ENCODE assay signal across 16 cellular contexts in genomic region chr19:48650974-48651681, GRCh38. TPM values are rescaled to one million over a fixed set of nuclear protein-coding genes. Genes with fewer than 3 reads are reported as not detected.
A peak's percentile ranks its signal among the peaks of the same experiment; 100 is the strongest.
DNase-seq lines count a peak whose midpoint lies in the region; ATAC-seq, FAIRE-seq and TF ChIP-seq lines count a peak whose summit lies in the region.
"Had no signal": no experiment of that assay in that cellular context is flagged by ENCODE, and none has a peak within 500 bp of the region (broad histone marks: within the 10 kb centered on the region; RNA-seq: fewer than 3 reads in every experiment).

No MANE protein-coding gene starts in this region.

- no peaks in the 10 kb centered on the region for H3K9me3 ChIP-seq in CD4-positive, CD25-positive, alpha-beta regulatory T cell (ENCODE audit: control insufficient read depth in 2 of 2, low read length in 2 of 2)
- H3K9me3 ChIP-seq in CD8-positive, alpha-beta memory T cell (ENCODE audit: low read length) = no peaks in the 10 kb centered on the region
- H3K9me3 ChIP-seq in GM12878 (replicated peaks; ENCODE audit: control insufficient read depth, insufficient read depth, low read length) = no peaks in the 10 kb centered on the region
- no peaks in the 10 kb centered on the region for H3K9me3 ChIP-seq in pancreas
- no peaks in the 10 kb centered on the region for H3K9me3 ChIP-seq in uterus
- H3K9me3 ChIP-seq: BE2C, Caco-2, HAP-1 had no signal

- intact Hi-C loops in GM12878 (cut with micrococcal nuclease; ENCODE audit: unreplicated experiment) = no loop called here
- intact Hi-C loops in pancreas (cut with DNase I) = loop anchor here in 1 of 3 donors (10.0 kb wide), 1 partner anchor 184 kb away; the partner anchor contains the start of gene HSD17B14
- intact Hi-C loops in uterus (cut with DNase I; ENCODE audit: low total_unique reads) = no loop called here
- intact Hi-C loops in left cardiac atrium (cut with DNase I) = no loop called here

- no peak overlapping the region for H3K9ac ChIP-seq in GM12878 (ENCODE audit: control insufficient read depth, insufficient read depth, low read length)

- no peak for ATAC-seq in CD4-positive, CD25-positive, alpha-beta regulatory T cell (ENCODE audit: low read depth in 2 of 2)
- ATAC-seq in GM12878 (no peak), pancreas (no peak), left cardiac atrium (no peak)
- no peak for ATAC-seq in naive thymus-derived CD8-positive, alpha-beta T cell

- peaks cover 12 to 49% (median 27%) of the 10 kb centered on the region in 4 donors for H3K4me1 Mint-ChIP-seq in CD4-positive, CD25-positive, alpha-beta regulatory T cell
- H3K4me1 Mint-ChIP-seq in CD8-positive, alpha-beta memory T cell = peaks cover 16 to 32% (median 28%) of the 10 kb centered on the region in 3 donors
- peaks cover 12 to 40% (median 31%) of the 10 kb centered on the region in 4 donors for H3K4me1 Mint-ChIP-seq in naive thymus-derived CD8-positive, alpha-beta T cell

- no peak for TF ChIP-seq POLR2A in GM12878 (IDR thresholded peaks at IDR 0.05; ENCODE audit: low read depth, low read length)
- TF ChIP-seq POLR2A in uterus (IDR thresholded peaks at IDR 0.05) = no peak

- in situ Hi-C loops in GM12878 (cut with MboI) = no loop called here

- DNase-seq in CD4-positive, CD25-positive, alpha-beta regulatory T cell = no peak
- no peak for DNase-seq in CD8-positive, alpha-beta memory T cell
- DNase-seq in GM12878 (ENCODE audit: low read depth, low spot score) (no peak), pancreas (no peak), uterus (no peak), left cardiac atrium (no peak)
- DNase-seq in naive thymus-derived CD8-positive, alpha-beta T cell = no peak
- DNase-seq: BE2C; Caco-2; DMS53; NCI-H1436 treated with DMSO at 0.1 percent for 48 hours; NCI-H345; NCI-H69; NK-92 treated with Interleukin-12 subunit alpha and Interleukin-12 subunit beta, amount 100 ng/mL, for 24 hours; OCI-M1 had no signal

- POLR2A ChIA-PET in CD8-positive, alpha-beta memory T cell (lab: Charles Lee) = no interaction called here
- POLR2A ChIA-PET in GM12878 (lab: Charles Lee) = interaction anchor here (0.7 kb wide), 1 partner anchor 319 kb away, joined by 3 read pairs; no protein-coding TSS in a partner anchor
- POLR2A ChIA-PET in naive thymus-derived CD8-positive, alpha-beta T cell (lab: Charles Lee) = interaction anchor here (1.0 kb wide), 1 partner anchor 10 kb away, joined by 4 read pairs; no protein-coding TSS in a partner anchor

- H3K36me3 Mint-ChIP-seq in CD4-positive, CD25-positive, alpha-beta regulatory T cell = no peaks in the 10 kb centered on the region
- H3K36me3 Mint-ChIP-seq in CD8-positive, alpha-beta memory T cell = no peaks in the 10 kb centered on the region
- no peaks in the 10 kb centered on the region for H3K36me3 Mint-ChIP-seq in naive thymus-derived CD8-positive, alpha-beta T cell

- no peaks in the 10 kb centered on the region for H4K20me1 ChIP-seq in GM12878 (ENCODE audit: control insufficient read depth, insufficient read depth)

- no peak for TF ChIP-seq RAD21 in GM12878 (IDR thresholded peaks at IDR 0.05; ENCODE audit: insufficient read depth, low read depth, low read length)

- SMC1A ChIA-PET in GM12878 (lab: Charles Lee; ENCODE audit: uncharacterized antibody, unreplicated experiment) = interaction anchor here (0.5 to 1.5 kb wide), 2 partner anchors 62 to 144 kb away, joined by 3 to 4 read pairs; no protein-coding TSS in a partner anchor

- FAIRE-seq in GM12878 (lab: Jason Lieb, UNC) (no peak), pancreas (lab: Jason Lieb, UNC) (no peak)

- no peak overlapping the region for H3K4me3 ChIP-seq in CD4-positive, CD25-positive, alpha-beta regulatory T cell (ENCODE audit: low read depth, low read length)
- no peak overlapping the region for H3K4me3 ChIP-seq in CD8-positive, alpha-beta memory T cell (ENCODE audit: low read length)
- no peak overlapping the region for H3K4me3 ChIP-seq in GM12878
- no peak overlapping the region for H3K4me3 ChIP-seq in pancreas
- H3K4me3 ChIP-seq in uterus = no peak overlapping the region
- H3K4me3 ChIP-seq: HAP-1 had no signal

- no peaks in the 10 kb centered on the region for H3K27me3 Mint-ChIP-seq in CD4-positive, CD25-positive, alpha-beta regulatory T cell
- no peaks in the 10 kb centered on the region for H3K27me3 Mint-ChIP-seq in CD8-positive, alpha-beta memory T cell
- H3K27me3 Mint-ChIP-seq in naive thymus-derived CD8-positive, alpha-beta T cell = no peaks in the 10 kb centered on the region

- no TSS peak for BruUV-seq in GM12878 (replicated peaks; lab: Mats Ljungman, UMichigan)

- RAD21 ChIA-PET in GM12878 (lab: Charles Lee; ENCODE audit: unreplicated experiment) = interaction anchor here (1.0 kb wide), 1 partner anchor 12 kb away, joined by 3 read pairs; no protein-coding TSS in a partner anchor

- peaks cover 17% of the 10 kb centered on the region for H3K4me1 ChIP-seq in CD4-positive, CD25-positive, alpha-beta regulatory T cell (ENCODE audit: control insufficient read depth, insufficient read depth, low read length, poor library complexity, severe bottlenecking)
- peaks cover 19% of the 10 kb centered on the region for H3K4me1 ChIP-seq in CD8-positive, alpha-beta memory T cell (ENCODE audit: insufficient read depth, low read length)
- H3K4me1 ChIP-seq in GM12878 (ENCODE audit: control insufficient read depth, insufficient read depth, low read length) (peaks cover 15% of the 10 kb centered on the region), pancreas (no peaks in the 10 kb centered on the region), uterus (no peaks in the 10 kb centered on the region)
- H3K4me1 ChIP-seq: BE2C, Caco-2 had no signal

- 79% methylated on average over 12 of the region's 12 CpGs for WGBS in GM12878 (ENCODE audit: insufficient coverage, insufficient replicate concordance, low lambda C conversion rate, missing lambda C conversion rate)
- WGBS in pancreas, 2 donors = 86 to 89% methylated on average over 12 of the region's 12 CpGs

- TF ChIP-seq CTCF in GM12878 (IDR thresholded peaks at IDR 0.05 in 2 of 3, conservative IDR thresholded peaks at IDR 0.05 in 1 of 3; ENCODE audit: control insufficient read depth in 2 of 3, extremely low read depth in 1 of 3, insufficient read depth in 1 of 3, low read depth in 3 of 3, low read length in 3 of 3) (no peak), pancreas (IDR thresholded peaks at IDR 0.05) (no peak), uterus (IDR thresholded peaks at IDR 0.05) (no peak)

- H3K9me3 Mint-ChIP-seq in CD4-positive, CD25-positive, alpha-beta regulatory T cell = peaks cover 0 to 2% (median 0%) of the 10 kb centered on the region in 7 donors
- H3K9me3 Mint-ChIP-seq in CD8-positive, alpha-beta memory T cell = no peaks in the 10 kb centered on the region
- no peaks in the 10 kb centered on the region for H3K9me3 Mint-ChIP-seq in naive thymus-derived CD8-positive, alpha-beta T cell

- peak overlapping the region; percentile 10 for H2AFZ ChIP-seq in GM12878 (ENCODE audit: control insufficient read depth, low read depth, low read length)

- no peaks in the 10 kb centered on the region for H3K27me3 ChIP-seq in CD4-positive, CD25-positive, alpha-beta regulatory T cell (ENCODE audit: control insufficient read depth, insufficient read depth, low read length)
- no peaks in the 10 kb centered on the region for H3K27me3 ChIP-seq in CD8-positive, alpha-beta memory T cell (ENCODE audit: insufficient read depth, low read length, poor library complexity, severe bottlenecking)
- H3K27me3 ChIP-seq in GM12878 (replicated peaks in 1 of 2; ENCODE audit: control insufficient read depth in 2 of 2, insufficient read depth in 2 of 2, low read length in 1 of 2) (no peaks in the 10 kb centered on the region), pancreas (no peaks in the 10 kb centered on the region), uterus (no peaks in the 10 kb centered on the region)
- H3K27me3 ChIP-seq: BE2C had no signal

- CTCF ChIA-PET in CD8-positive, alpha-beta memory T cell (lab: Charles Lee) = no interaction called here
- CTCF ChIA-PET in GM12878 (lab: Yijun Ruan, JAX) = interaction anchor here (0.6 to 1.5 kb wide), 5 partner anchors 25 to 571 kb away, joined by 3 to 5 read pairs (median 3); partner anchors contain the start of gene RUVBL2

- no peaks in the 10 kb centered on the region for H3K36me3 ChIP-seq in CD4-positive, CD25-positive, alpha-beta regulatory T cell (ENCODE audit: control insufficient read depth, insufficient read depth, low read length)
- no peaks in the 10 kb centered on the region for H3K36me3 ChIP-seq in CD8-positive, alpha-beta memory T cell (ENCODE audit: insufficient read depth, low read length)
- H3K36me3 ChIP-seq in GM12878 (ENCODE audit: control insufficient read depth in 2 of 2, insufficient read depth in 2 of 2, low read length in 1 of 2) (no peaks in the 10 kb centered on the region), pancreas (no peaks in the 10 kb centered on the region), uterus (no peaks in the 10 kb centered on the region)
- H3K36me3 ChIP-seq: BE2C, HAP-1 had no signal

- H3K4me2 ChIP-seq in GM12878 (ENCODE audit: control insufficient read depth, insufficient read depth) = no peak overlapping the region

- H3K4me3 Mint-ChIP-seq in CD4-positive, CD25-positive, alpha-beta regulatory T cell = peak overlapping the region in 1 of 4 donors; percentile 1
- H3K4me3 Mint-ChIP-seq in CD8-positive, alpha-beta memory T cell = peak overlapping the region in 1 of 7 donors; percentile 1
- peak overlapping the region in 1 of 10 donors; percentile 1 for H3K4me3 Mint-ChIP-seq in naive thymus-derived CD8-positive, alpha-beta T cell

- H3K79me2 ChIP-seq in GM12878 (ENCODE audit: control insufficient read depth, insufficient read depth, low read length) = no peaks in the 10 kb centered on the region

- peak overlapping the region; percentile 63 to 79 (median 75) for H3K27ac Mint-ChIP-seq in CD4-positive, CD25-positive, alpha-beta regulatory T cell
- peak overlapping the region in 5 of 8 donors; percentile 13 to 65 (median 24) for H3K27ac Mint-ChIP-seq in CD8-positive, alpha-beta memory T cell
- peak overlapping the region in 6 of 10 donors; percentile 0 to 54 (median 22) for H3K27ac Mint-ChIP-seq in naive thymus-derived CD8-positive, alpha-beta T cell

- H3K27ac ChIP-seq in CD4-positive, CD25-positive, alpha-beta regulatory T cell (ENCODE audit: insufficient read depth, low read length, poor library complexity, severe bottlenecking) = no peak overlapping the region
- H3K27ac ChIP-seq in CD8-positive, alpha-beta memory T cell (ENCODE audit: low read depth, low read length) = no peak overlapping the region
- H3K27ac ChIP-seq in GM12878 (ENCODE audit: control insufficient read depth, insufficient read depth) (no peak overlapping the region), pancreas (no peak overlapping the region), uterus (no peak overlapping the region)

- TF ChIP-seq EP300 in GM12878 (IDR thresholded peaks at IDR 0.05; ENCODE audit: borderline replicate concordance in 1 of 2, control insufficient read depth in 1 of 2, low read depth in 2 of 2, low read length in 2 of 2) = no peak

RNA-seq across cellular contexts. Expression of gene CA11, which starts 5.1 kb away (rescaled TPM):
- total RNA-seq in CD4-positive, CD25-positive, alpha-beta regulatory T cell = 10.4 TPM
- 1 to 10 TPM; 4.1 to 6.3 (median 5.2) TPM for polyA plus RNA-seq in CD4-positive, CD25-positive, alpha-beta regulatory T cell
- 10 to 100 TPM; 12.7 to 13.0 TPM for total RNA-seq in CD8-positive, alpha-beta memory T cell
- polyA plus RNA-seq in CD8-positive, alpha-beta memory T cell = 8.3 TPM
- 0.54 and 0.61 TPM in 2 replicates for total RNA-seq in GM12878 (2013; cell fraction: nucleolus; rRNA removed)
- total RNA-seq in GM12878 (2014; rRNA removed) = 3.5 and 5.5 TPM in 2 replicates
- 1.8 and 2.3 TPM in 2 replicates for total RNA-seq in GM12878 (2014; rRNA removed; fragmentation: Illumina TruSeq; extraction: Trizol)
- 3.3 and 3.9 TPM in 2 replicates for total RNA-seq in GM12878 (2021)
- 6.3 TPM for polyA plus RNA-seq in GM12878 (2011; ENCODE audit: low read depth)
- 1.2 and 1.7 TPM in 2 replicates for polyA plus RNA-seq in GM12878 (2011; rRNA removed)
- 2.6 and 5.5 TPM in 2 replicates for polyA plus RNA-seq in GM12878 (2011; cell fraction: cytosol; rRNA removed)
- polyA plus RNA-seq in GM12878 (2011; cell fraction: nucleus; rRNA removed) = 0.54 and 1.2 TPM in 2 replicates
- 9.7 and 10.8 TPM in 2 replicates for polyA plus RNA-seq in GM12878 (2012)
- 1.9 TPM in 2 replicates for polyA plus RNA-seq in GM12878 (2014; fragmentation: Illumina TruSeq; extraction: Trizol)
- polyA plus RNA-seq in GM12878 (2014; fragmentation: Nextera tagmentation; extraction: Ambion mirVana) = 1 to 10 TPM; 5.4 to 7.5 TPM
- polyA plus RNA-seq in GM12878 (2014; rRNA removed) = 1.8 and 2.7 TPM in 2 replicates
- polyA plus RNA-seq in GM12878 (2016; fragmentation: Nextera tagmentation; extraction: Ambion mirVana) = 1 to 10 TPM; 1.9 to 2.6 TPM
- 0.93 TPM in 1 of 2 replicates, not detected in the other for polyA minus RNA-seq in GM12878 (2011; rRNA and poly(A)+ RNA removed)
- polyA minus RNA-seq in GM12878 (2011; cell fraction: cytosol; rRNA and poly(A)+ RNA removed) = 2.9 TPM in 1 of 2 replicates, not detected in the other
- polyA minus RNA-seq in GM12878 (2011; cell fraction: nucleus; rRNA and poly(A)+ RNA removed) = 1.9 TPM in 1 of 2 replicates, not detected in the other
- total RNA-seq in naive thymus-derived CD8-positive, alpha-beta T cell = 10 to 100 TPM; 16.2 to 21.3 TPM
- polyA plus RNA-seq in naive thymus-derived CD8-positive, alpha-beta T cell = 10 to 100 TPM in 1 of 3 donors, 1 to 10 TPM in 2; 6.6 to 14.1 (median 7.2) TPM
- total RNA-seq in pancreas = 1 to 10 TPM; 2.6 to 6.2 (median 4.5) TPM
- polyA plus RNA-seq in pancreas = 10 to 100 TPM; 10.2 to 15.2 TPM
- total RNA-seq in uterus = 10 to 100 TPM in 2 of 4 donors, under 1 TPM in 2; 0.51 to 55.1 (median 8.1) TPM
- 1 to 10 TPM; 7.1 to 7.7 TPM for total RNA-seq in left cardiac atrium

RNA-seq across cellular contexts. Expression of gene DBP, which starts 13.9 kb away (rescaled TPM):
- total RNA-seq in CD4-positive, CD25-positive, alpha-beta regulatory T cell = 37.7 TPM
- 10 to 100 TPM; 71.2 to 96.6 (median 85.8) TPM for polyA plus RNA-seq in CD4-positive, CD25-positive, alpha-beta regulatory T cell
- total RNA-seq in CD8-positive, alpha-beta memory T cell = 10 to 100 TPM; 10.9 to 12.1 TPM
- 84.1 TPM for polyA plus RNA-seq in CD8-positive, alpha-beta memory T cell
- total RNA-seq in GM12878 (2013; cell fraction: nucleolus; rRNA removed) = 18.1 and 21.7 TPM in 2 replicates
- 10.5 and 10.6 TPM in 2 replicates for total RNA-seq in GM12878 (2014; rRNA removed)
- 7.0 and 8.1 TPM in 2 replicates for total RNA-seq in GM12878 (2014; rRNA removed; fragmentation: Illumina TruSeq; extraction: Trizol)
- total RNA-seq in GM12878 (2021) = 6.7 and 7.3 TPM in 2 replicates
- 5.0 TPM for polyA plus RNA-seq in GM12878 (2011; ENCODE audit: low read depth)
- 6.0 and 9.8 TPM in 2 replicates for polyA plus RNA-seq in GM12878 (2011; rRNA removed)
- polyA plus RNA-seq in GM12878 (2011; cell fraction: cytosol; rRNA removed) = 13.1 and 14.1 TPM in 2 replicates
- 10.3 and 11.2 TPM in 2 replicates for polyA plus RNA-seq in GM12878 (2011; cell fraction: nucleus; rRNA removed)
- polyA plus RNA-seq in GM12878 (2012) = 12.9 and 16.4 TPM in 2 replicates
- polyA plus RNA-seq in GM12878 (2014; fragmentation: Illumina TruSeq; extraction: Trizol) = 5.0 and 5.1 TPM in 2 replicates
- polyA plus RNA-seq in GM12878 (2014; fragmentation: Nextera tagmentation; extraction: Ambion mirVana) = 1 to 10 TPM; 2.0 to 2.6 TPM
- polyA plus RNA-seq in GM12878 (2014; rRNA removed) = 9.4 and 9.7 TPM in 2 replicates
- polyA plus RNA-seq in GM12878 (2016; fragmentation: Nextera tagmentation; extraction: Ambion mirVana) = 1 to 10 TPM; 4.0 to 7.1 TPM
- 6.6 and 9.1 TPM in 2 replicates for polyA minus RNA-seq in GM12878 (2011; rRNA and poly(A)+ RNA removed)
- 2.6 and 7.4 TPM in 2 replicates for polyA minus RNA-seq in GM12878 (2011; cell fraction: cytosol; rRNA and poly(A)+ RNA removed)
- polyA minus RNA-seq in GM12878 (2011; cell fraction: nucleus; rRNA and poly(A)+ RNA removed) = 3.9 and 4.3 TPM in 2 replicates
- 10 to 100 TPM; 63.1 to 66.6 TPM for total RNA-seq in naive thymus-derived CD8-positive, alpha-beta T cell
- 10 to 100 TPM; 37.5 to 97.8 (median 63.1) TPM for polyA plus RNA-seq in naive thymus-derived CD8-positive, alpha-beta T cell
- total RNA-seq in pancreas = 1 to 10 TPM; 3.3 to 8.3 (median 6.5) TPM
- polyA plus RNA-seq in pancreas = 10 to 100 TPM in 1 of 2 donors, 1 to 10 TPM in 1; 4.7 to 11.4 TPM
- total RNA-seq in uterus = 10 to 100 TPM in 2 of 4 donors, 1 to 10 TPM in 1, not detected in 1; 3.1 to 29.8 (median 11.3) TPM
- 10 to 100 TPM in 1 of 2 donors, 1 to 10 TPM in 1; 2.0 to 15.1 TPM for total RNA-seq in left cardiac atrium

RNA-seq across cellular contexts. Expression of gene NTN5, which starts 21.7 kb away (rescaled TPM):
- 2.3 TPM for total RNA-seq in CD4-positive, CD25-positive, alpha-beta regulatory T cell
- under 1 TPM in 2 of 4 donors, not detected in 2; 0.21 to 0.30 TPM for polyA plus RNA-seq in CD4-positive, CD25-positive, alpha-beta regulatory T cell
- under 1 TPM; 0.11 to 0.33 TPM for total RNA-seq in CD8-positive, alpha-beta memory T cell
- not detected for polyA plus RNA-seq in CD8-positive, alpha-beta memory T cell
- not detected in 2 replicates for total RNA-seq in GM12878 (2013; cell fraction: nucleolus; rRNA removed)
- total RNA-seq in GM12878 (2014; rRNA removed) (not detected in 2 replicates), GM12878 (2014; rRNA removed; fragmentation: Illumina TruSeq; extraction: Trizol) (not detected in 2 replicates), GM12878 (2021) (not detected in 2 replicates), pancreas (under 1 TPM in 5 of 6 donors, not detected in 1; 0.12 to 0.37 (median 0.20) TPM), uterus (1 to 10 TPM in 2 of 4 donors, not detected in 2; 1.1 to 4.1 TPM), left cardiac atrium (under 1 TPM; 0.21 to 0.27 TPM)
- polyA plus RNA-seq in GM12878 (2011; ENCODE audit: low read depth) = not detected
- polyA plus RNA-seq in GM12878 (2011; rRNA removed) (0.07 TPM in 1 of 2 replicates, not detected in the other), GM12878 (2014; fragmentation: Illumina TruSeq; extraction: Trizol) (not detected in 2 replicates), GM12878 (2014; fragmentation: Nextera tagmentation; extraction: Ambion mirVana) (not detected), GM12878 (2014; rRNA removed) (0.22 and 0.23 TPM in 2 replicates), GM12878 (2016; fragmentation: Nextera tagmentation; extraction: Ambion mirVana) (not detected), pancreas (1 to 10 TPM in 1 of 2 donors, under 1 TPM in 1; 0.38 to 1.8 TPM)
- 0.12 TPM in 1 of 2 replicates, not detected in the other for polyA plus RNA-seq in GM12878 (2011; cell fraction: cytosol; rRNA removed)
- polyA plus RNA-seq in GM12878 (2011; cell fraction: nucleus; rRNA removed) = 0.25 and 0.47 TPM in 2 replicates
- 0.15 and 0.28 TPM in 2 replicates for polyA plus RNA-seq in GM12878 (2012)
- polyA minus RNA-seq in GM12878 (2011; rRNA and poly(A)+ RNA removed) = not detected in 2 replicates
- not detected in 2 replicates for polyA minus RNA-seq in GM12878 (2011; cell fraction: cytosol; rRNA and poly(A)+ RNA removed)
- polyA minus RNA-seq in GM12878 (2011; cell fraction: nucleus; rRNA and poly(A)+ RNA removed) = not detected in 2 replicates
- total RNA-seq in naive thymus-derived CD8-positive, alpha-beta T cell = 1 to 10 TPM; 1.7 to 2.9 TPM
- polyA plus RNA-seq in naive thymus-derived CD8-positive, alpha-beta T cell = under 1 TPM in 2 of 3 donors, not detected in 1; 0.17 to 0.25 TPM

RNA-seq across cellular contexts. Expression of gene SPHK2, which starts 31.8 kb away (rescaled TPM):
- 13.0 TPM for total RNA-seq in CD4-positive, CD25-positive, alpha-beta regulatory T cell
- 1 to 10 TPM; 4.8 to 8.4 (median 7.5) TPM for polyA plus RNA-seq in CD4-positive, CD25-positive, alpha-beta regulatory T cell
- total RNA-seq in CD8-positive, alpha-beta memory T cell = 10 to 100 TPM; 37.5 to 38.5 TPM
- 10.2 TPM for polyA plus RNA-seq in CD8-positive, alpha-beta memory T cell
- 31.6 and 32.6 TPM in 2 replicates for total RNA-seq in GM12878 (2013; cell fraction: nucleolus; rRNA removed)
- total RNA-seq in GM12878 (2014; rRNA removed) (12.4 and 15.9 TPM in 2 replicates), GM12878 (2014; rRNA removed; fragmentation: Illumina TruSeq; extraction: Trizol) (6.5 and 7.1 TPM in 2 replicates), GM12878 (2021) (33.1 and 40.5 TPM in 2 replicates), pancreas (10 to 100 TPM in 1 of 6 donors, 1 to 10 TPM in 5; 4.3 to 11.0 (median 6.6) TPM), uterus (10 to 100 TPM; 10.0 to 27.2 (median 21.7) TPM), left cardiac atrium (1 to 10 TPM; 9.0 to 9.3 TPM)
- 3.6 TPM for polyA plus RNA-seq in GM12878 (2011; ENCODE audit: low read depth)
- polyA plus RNA-seq in GM12878 (2011; rRNA removed) (3.0 and 5.7 TPM in 2 replicates), GM12878 (2014; fragmentation: Illumina TruSeq; extraction: Trizol) (2.2 and 4.7 TPM in 2 replicates), GM12878 (2014; fragmentation: Nextera tagmentation; extraction: Ambion mirVana) (under 1 TPM; 0.37 to 0.75 TPM), GM12878 (2014; rRNA removed) (26.4 and 31.5 TPM in 2 replicates), GM12878 (2016; fragmentation: Nextera tagmentation; extraction: Ambion mirVana) (10 to 100 TPM; 29.7 to 31.7 TPM), pancreas (10 to 100 TPM; 15.9 to 24.0 TPM)
- 9.0 and 13.9 TPM in 2 replicates for polyA plus RNA-seq in GM12878 (2011; cell fraction: cytosol; rRNA removed)
- polyA plus RNA-seq in GM12878 (2011; cell fraction: nucleus; rRNA removed) = 35.3 and 48.6 TPM in 2 replicates
- polyA plus RNA-seq in GM12878 (2012) = 11.0 and 11.4 TPM in 2 replicates
- polyA minus RNA-seq in GM12878 (2011; rRNA and poly(A)+ RNA removed) = 10.2 and 16.4 TPM in 2 replicates
- 7.8 and 8.0 TPM in 2 replicates for polyA minus RNA-seq in GM12878 (2011; cell fraction: cytosol; rRNA and poly(A)+ RNA removed)
- polyA minus RNA-seq in GM12878 (2011; cell fraction: nucleus; rRNA and poly(A)+ RNA removed) = 12.0 and 29.9 TPM in 2 replicates
- total RNA-seq in naive thymus-derived CD8-positive, alpha-beta T cell = 10 to 100 TPM; 39.1 to 40.4 TPM
- polyA plus RNA-seq in naive thymus-derived CD8-positive, alpha-beta T cell = 1 to 10 TPM; 7.5 to 9.1 (median 8.3) TPM

RNA-seq across cellular contexts. Expression of gene RPL18, which starts 32.1 kb away (rescaled TPM):
- 1,690 TPM for total RNA-seq in CD4-positive, CD25-positive, alpha-beta regulatory T cell
- polyA plus RNA-seq in CD4-positive, CD25-positive, alpha-beta regulatory T cell = 1,000 to 10,000 TPM; 1,618 to 2,428 (median 2,131) TPM
- total RNA-seq in CD8-positive, alpha-beta memory T cell = 1,000 to 10,000 TPM; 1,778 to 1,810 TPM
- 1,821 TPM for polyA plus RNA-seq in CD8-positive, alpha-beta memory T cell
- 289 and 293 TPM in 2 replicates for total RNA-seq in GM12878 (2013; cell fraction: nucleolus; rRNA removed)
- total RNA-seq in GM12878 (2014; rRNA removed) (3,864 and 4,267 TPM in 2 replicates), GM12878 (2014; rRNA removed; fragmentation: Illumina TruSeq; extraction: Trizol) (2,138 and 2,306 TPM in 2 replicates), GM12878 (2021) (2,548 and 2,593 TPM in 2 replicates), pancreas (1,000 to 10,000 TPM in 4 of 6 donors, 100 to 1,000 TPM in 2; 881 to 1,605 (median 1,071) TPM), uterus (1,000 to 10,000 TPM; 1,515 to 5,795 (median 3,195) TPM), left cardiac atrium (100 to 1,000 TPM; 674 to 678 TPM)
- polyA plus RNA-seq in GM12878 (2011; ENCODE audit: low read depth) = 2,279 TPM
- polyA plus RNA-seq in GM12878 (2011; rRNA removed) (786 and 1,901 TPM in 2 replicates), GM12878 (2014; fragmentation: Illumina TruSeq; extraction: Trizol) (1,711 and 2,137 TPM in 2 replicates), GM12878 (2014; fragmentation: Nextera tagmentation; extraction: Ambion mirVana) (100 to 1,000 TPM; 393 to 844 TPM), GM12878 (2014; rRNA removed) (3,670 and 3,986 TPM in 2 replicates), GM12878 (2016; fragmentation: Nextera tagmentation; extraction: Ambion mirVana) (1,000 to 10,000 TPM; 1,291 to 1,299 TPM), pancreas (1,000 to 10,000 TPM; 1,358 to 2,344 TPM)
- 2,627 and 2,723 TPM in 2 replicates for polyA plus RNA-seq in GM12878 (2011; cell fraction: cytosol; rRNA removed)
- polyA plus RNA-seq in GM12878 (2011; cell fraction: nucleus; rRNA removed) = 1,070 and 1,187 TPM in 2 replicates
- 3,508 and 3,752 TPM in 2 replicates for polyA plus RNA-seq in GM12878 (2012)
- 387 and 961 TPM in 2 replicates for polyA minus RNA-seq in GM12878 (2011; rRNA and poly(A)+ RNA removed)
- 657 and 660 TPM in 2 replicates for polyA minus RNA-seq in GM12878 (2011; cell fraction: cytosol; rRNA and poly(A)+ RNA removed)
- 152 and 213 TPM in 2 replicates for polyA minus RNA-seq in GM12878 (2011; cell fraction: nucleus; rRNA and poly(A)+ RNA removed)
- 1,000 to 10,000 TPM; 2,380 to 2,437 TPM for total RNA-seq in naive thymus-derived CD8-positive, alpha-beta T cell
- polyA plus RNA-seq in naive thymus-derived CD8-positive, alpha-beta T cell = 1,000 to 10,000 TPM; 2,610 to 3,008 (median 2,848) TPM

Comparison
In these comparisons a context has a peak if more than half of its experiments do, and no peak if none do; other contexts are left out.
1. H3K27ac Mint-ChIP-seq: peak in every context shown above with its lines; median percentile 75 in CD4-positive, CD25-positive, alpha-beta regulatory T cell; 24 in CD8-positive, alpha-beta memory T cell; 22 in naive thymus-derived CD8-positive, alpha-beta T cell.